9 cellular contexts compared by ENCODE assay signal in genomic region chr20:63497946-63498935, GRCh38. TPM values are rescaled to one million over a fixed set of nuclear protein-coding genes. Genes with fewer than 3 reads are reported as not detected.
DNase-seq lines count a peak whose midpoint lies in the region; ATAC-seq, FAIRE-seq and TF ChIP-seq lines count a peak whose summit lies in the region.
"Had no signal": no experiment of that assay in that cellular context is flagged by ENCODE, and none has a peak within 500 bp of the region (broad histone marks: within the 10 kb centered on the region; RNA-seq: fewer than 3 reads in every experiment).

No MANE protein-coding gene starts in this region.

- H3K27ac ChIP-seq in HEK293 (ENCODE audit: extremely low read depth, low read depth, low read length) (peak overlapping the region; percentile 35; the same call in 1 of the 2 replicates), body of pancreas (no peak overlapping the region), kidney (ENCODE audit: low read depth in 2 of 2, low read length in 2 of 2) (no peak overlapping the region)
- H3K27ac ChIP-seq: KMS-11 had no signal

- H3K9me3 Mint-ChIP-seq in activated CD8-positive, alpha-beta memory T cell treated with anti-CD3 and anti-CD28 coated beads, Interleukin-2, amount 10 ng/mL, durations not matched to agents 7 days and 5 days (ENCODE audit: low read depth), result no peaks in the 10 kb centered on the region

- H3K27me3 Mint-ChIP-seq in activated CD8-positive, alpha-beta memory T cell treated with anti-CD3 and anti-CD28 coated beads, Interleukin-2, amount 10 ng/mL, durations not matched to agents 7 days and 5 days, result peaks cover 26% of the 10 kb centered on the region

- H3K4me3 Mint-ChIP-seq in activated CD8-positive, alpha-beta memory T cell treated with anti-CD3 and anti-CD28 coated beads, Interleukin-2, amount 10 ng/mL, durations not matched to agents 7 days and 5 days, result no peak overlapping the region

- H3K27ac Mint-ChIP-seq in activated CD8-positive, alpha-beta memory T cell treated with anti-CD3 and anti-CD28 coated beads, Interleukin-2, amount 10 ng/mL, durations not matched to agents 7 days and 5 days, result no peak overlapping the region

- no peaks in the 10 kb centered on the region for H3K4me1 Mint-ChIP-seq in activated CD8-positive, alpha-beta memory T cell treated with anti-CD3 and anti-CD28 coated beads, Interleukin-2, amount 10 ng/mL, durations not matched to agents 7 days and 5 days

- H3K36me3 Mint-ChIP-seq in activated CD8-positive, alpha-beta memory T cell treated with anti-CD3 and anti-CD28 coated beads, Interleukin-2, amount 10 ng/mL, durations not matched to agents 7 days and 5 days, result no peaks in the 10 kb centered on the region

- no peak for TF ChIP-seq POLR2A in body of pancreas (IDR thresholded peaks at IDR 0.05)

- peaks cover 0 to 6% of the 10 kb centered on the region in 2 donors for H3K27me3 ChIP-seq in body of pancreas

- H3K4me1 ChIP-seq in HEK293 (ENCODE audit: control insufficient read depth, insufficient read depth, low read length) (no peaks in the 10 kb centered on the region), body of pancreas (peaks cover 30% of the 10 kb centered on the region), kidney (ENCODE audit: control insufficient read depth in 1 of 2, insufficient read depth in 1 of 2, low read depth in 1 of 2, low read length in 2 of 2) (peaks cover 0 to 2% of the 10 kb centered on the region in 2 donors)

- H3K9me3 ChIP-seq in HEK293 (ENCODE audit: control insufficient read depth, insufficient read depth, low read depth, low read length), result no peaks in the 10 kb centered on the region
- H3K9me3 ChIP-seq in body of pancreas, result no peaks in the 10 kb centered on the region
- no peaks in the 10 kb centered on the region for H3K9me3 ChIP-seq in kidney (ENCODE audit: control insufficient read depth in 1 of 2, low read length in 2 of 2)

- intact Hi-C loops in body of pancreas (cut with DNase I) (no loop called here), kidney (cut with DNase I) (no loop called here)

- no peak overlapping the region for H3K9ac ChIP-seq in kidney (ENCODE audit: low read length in 2 of 2)
- H3K9ac ChIP-seq: KMS-11 had no signal

- ATAC-seq in body of pancreas (peak; percentile 38), GM18858 (IDR thresholded peaks at IDR 0.05; ENCODE audit: unreplicated experiment) (no peak), HG03095 (IDR thresholded peaks at IDR 0.05; ENCODE audit: unreplicated experiment) (no peak), GM21529 (IDR thresholded peaks at IDR 0.05; ENCODE audit: unreplicated experiment) (no peak)
- no peak for ATAC-seq in activated CD8-positive, alpha-beta memory T cell treated with anti-CD3 and anti-CD28 coated beads, Interleukin-2, amount 10 ng/mL, durations not matched to agents 7 days and 5 days

- 0 to 5% methylated on average over 3 to 38 of the region's 60 CpGs for WGBS in body of pancreas, 2 donors

- peak; percentile 60 for TF ChIP-seq CTCF in HEK293 (tag by site-specific recombination; IDR thresholded peaks at IDR 0.05)
- TF ChIP-seq CTCF in body of pancreas (IDR thresholded peaks at IDR 0.05), result no peak
- no peak for TF ChIP-seq CTCF in kidney (IDR thresholded peaks at IDR 0.05; ENCODE audit: borderline replicate concordance, extremely low read depth, insufficient read depth)

- CTCF ChIA-PET in HEK293 (lab: Yijun Ruan, JAX), result interaction anchor here (0.7 kb wide), 1 partner anchor 76 kb away, joined by 4 read pairs; the partner anchor contains the start of gene HELZ2
- CTCF ChIA-PET in activated CD8-positive, alpha-beta memory T cell treated with anti-CD3 and anti-CD28 coated beads, Interleukin-2, amount 10 ng/mL, durations not matched to agents 7 days and 5 days (lab: Charles Lee), result no interaction called here

- H3K4me3 ChIP-seq in HEK293 (ENCODE audit: low read depth, low read length) (peak overlapping the region; percentile 46), body of pancreas (no peak overlapping the region), kidney (ENCODE audit: low read length in 2 of 2) (no peak overlapping the region)

- FAIRE-seq in kidney (lab: Jason Lieb, UNC), result no peak

- peaks cover 0 to 39% of the 10 kb centered on the region in 2 experiments; a peak in 1 of 3 replicates for H3K36me3 ChIP-seq in HEK293 (ENCODE audit: control insufficient read depth in 2 of 2, insufficient read depth in 1 of 2, low read length in 2 of 2)
- H3K36me3 ChIP-seq in body of pancreas (replicated peaks in 1 of 2; ENCODE audit: insufficient read depth in 1 of 2, low read depth in 2 of 2), result no peaks in the 10 kb centered on the region
- no peaks in the 10 kb centered on the region for H3K36me3 ChIP-seq in kidney (ENCODE audit: control insufficient read depth in 1 of 2, insufficient read depth in 2 of 2, low read length in 2 of 2)

- peak; percentile 77 for DNase-seq in A172 (ENCODE audit: low spot score)
- DNase-seq in body of pancreas, result peak in 3 of 4 donors; percentile 55 to 85 (median 66)
- DNase-seq in kidney, result peak; percentile 87
- no peak for DNase-seq in activated CD8-positive, alpha-beta memory T cell treated with anti-CD3 and anti-CD28 coated beads, Interleukin-2, amount 10 ng/mL, durations not matched to agents 7 days and 5 days

- POLR2A ChIA-PET in HEK293 (lab: Yijun Ruan, JAX), result interaction anchor here (2.3 kb wide), 1 partner anchor 22 kb away, joined by 12 read pairs; the partner anchor contains the start of gene PPDPF

TF ChIP-seq in HEK293, 187 proteins besides CTCF, POLR2A, EP300 and RAD21 (continues in another document):
- TF ChIP-seq ZNF26 (tag by site-specific recombination; IDR thresholded peaks at IDR 0.05), result no peak
- no peak for TF ChIP-seq ZSCAN23 (tag by site-specific recombination; IDR thresholded peaks at IDR 0.05)
- TF ChIP-seq OSR2 (tag by site-specific recombination; IDR thresholded peaks at IDR 0.05), result peak; percentile 52; the same call in 1 of the 2 replicates
- no peak for TF ChIP-seq ZNF768 (tag by site-specific recombination; IDR thresholded peaks at IDR 0.05)
- TF ChIP-seq, protein P1, sequence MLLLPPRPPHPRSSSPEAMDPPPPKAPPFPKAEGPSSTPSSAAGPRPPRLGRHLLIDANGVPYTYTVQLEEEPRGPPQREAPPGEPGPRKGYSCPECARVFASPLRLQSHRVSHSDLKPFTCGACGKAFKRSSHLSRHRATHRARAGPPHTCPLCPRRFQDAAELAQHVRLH (tag by site-specific recombination; IDR thresholded peaks at IDR 0.05), result no peak
- peak; percentile 61 for TF ChIP-seq YY2 (tag by site-specific recombination; IDR thresholded peaks at IDR 0.05)
- TF ChIP-seq ZNF132 (tag by site-specific recombination; IDR thresholded peaks at IDR 0.05; ENCODE audit: borderline replicate concordance), result no peak
- no peak for TF ChIP-seq ZNF514 (tag by site-specific recombination; IDR thresholded peaks at IDR 0.05)
- TF ChIP-seq SCRT1 (tag by site-specific recombination; IDR thresholded peaks at IDR 0.05; ENCODE audit: borderline replicate concordance), result no peak
- TF ChIP-seq RBAK (tag by site-specific recombination; IDR thresholded peaks at IDR 0.05), result no peak
- no peak for TF ChIP-seq REPIN1 (tag by site-specific recombination; IDR thresholded peaks at IDR 0.05; ENCODE audit: low read depth)
- no peak for TF ChIP-seq ZNF596 (tag by site-specific recombination; IDR thresholded peaks at IDR 0.05)

RNA-seq across cellular contexts. Expression of gene EEF1A2, which starts 0.6 kb away (rescaled TPM):
- 88.1 and 91.0 TPM in 2 replicates for total RNA-seq in A172 (2014; rRNA removed; shearing (Covaris generic))
- total RNA-seq in body of pancreas, result 10 to 100 TPM; 21.0 to 23.1 TPM
- 18.1 TPM for total RNA-seq in kidney
- polyA plus RNA-seq in kidney (ENCODE audit: insufficient read depth, low read depth, low replicate concordance), result 1.5 TPM
- total RNA-seq in activated CD8-positive, alpha-beta memory T cell treated with anti-CD3 and anti-CD28 coated beads, Interleukin-2, amount 10 ng/mL, durations not matched to agents 7 days and 5 days, result under 1 TPM in 1 of 2 experiments, not detected in 1; 0.84 TPM

RNA-seq across cellular contexts. Expression of gene PPDPF, which starts 22.3 kb away (rescaled TPM):
- 67.4 and 70.6 TPM in 2 replicates for total RNA-seq in A172 (2014; rRNA removed; shearing (Covaris generic))
- total RNA-seq in body of pancreas (100 to 1,000 TPM in 1 of 2 donors, 10 to 100 TPM in 1; 69.9 to 106 TPM), kidney (578 TPM)
- polyA plus RNA-seq in kidney (ENCODE audit: insufficient read depth, low read depth, low replicate concordance), result 961 TPM
- 100 to 1,000 TPM; 138 to 237 TPM for total RNA-seq in activated CD8-positive, alpha-beta memory T cell treated with anti-CD3 and anti-CD28 coated beads, Interleukin-2, amount 10 ng/mL, durations not matched to agents 7 days and 5 days

RNA-seq across cellular contexts. Expression of gene KCNQ2, which starts 25.8 kb away (rescaled TPM):
- 0.31 and 0.36 TPM in 2 replicates for total RNA-seq in A172 (2014; rRNA removed; shearing (Covaris generic))
- total RNA-seq in body of pancreas, result 1 to 10 TPM; 1.8 to 3.0 TPM
- total RNA-seq in kidney, result 2.2 TPM
- not detected for polyA plus RNA-seq in kidney (ENCODE audit: insufficient read depth, low read depth, low replicate concordance)
- total RNA-seq in activated CD8-positive, alpha-beta memory T cell treated with anti-CD3 and anti-CD28 coated beads, Interleukin-2, amount 10 ng/mL, durations not matched to agents 7 days and 5 days, result under 1 TPM in 1 of 2 experiments, not detected in 1; 0.05 TPM

RNA-seq across cellular contexts. Expression of gene PTK6, which starts 38.9 kb away (rescaled TPM):
- total RNA-seq in A172 (2014; rRNA removed; shearing (Covaris generic)), result 2.0 and 2.4 TPM in 2 replicates
- total RNA-seq in body of pancreas, result 1 to 10 TPM; 3.0 to 5.4 TPM
- 1.1 TPM for total RNA-seq in kidney
- 0.26 TPM for polyA plus RNA-seq in kidney (ENCODE audit: insufficient read depth, low read depth, low replicate concordance)
- total RNA-seq in activated CD8-positive, alpha-beta memory T cell treated with anti-CD3 and anti-CD28 coated beads, Interleukin-2, amount 10 ng/mL, durations not matched to agents 7 days and 5 days, result under 1 TPM; 0.21 to 0.53 TPM

RNA-seq across cellular contexts. Expression of gene SRMS, which starts 49.3 kb away (rescaled TPM):
- total RNA-seq in A172 (2014; rRNA removed; shearing (Covaris generic)), result not detected in 2 replicates
- total RNA-seq in body of pancreas, result not detected
- total RNA-seq in kidney, result 0.38 TPM
- polyA plus RNA-seq in kidney (ENCODE audit: insufficient read depth, low read depth, low replicate concordance), result not detected
- not detected for total RNA-seq in activated CD8-positive, alpha-beta memory T cell treated with anti-CD3 and anti-CD28 coated beads, Interleukin-2, amount 10 ng/mL, durations not matched to agents 7 days and 5 days

Comparison
In these comparisons a context has a peak if more than half of its experiments do, and no peak if none do; other contexts are left out.
1. RNA of gene EEF1A2, which starts 0.6 kb away (total RNA-seq): 88.1 to 91.0 TPM in A172, 21.0 to 23.1 TPM in body of pancreas and 18.1 TPM in kidney (single experiment); 0.84 TPM in activated CD8-positive, alpha-beta memory T cell treated with anti-CD3 and anti-CD28 coated beads, Interleukin-2, amount 10 ng/mL, durations not matched to agents 7 days and 5 days; every median in the first group is over 10 times any median in the second.